Comparison of ENCODE assay signal across 1 cellular context in the genomic region with DNA sequence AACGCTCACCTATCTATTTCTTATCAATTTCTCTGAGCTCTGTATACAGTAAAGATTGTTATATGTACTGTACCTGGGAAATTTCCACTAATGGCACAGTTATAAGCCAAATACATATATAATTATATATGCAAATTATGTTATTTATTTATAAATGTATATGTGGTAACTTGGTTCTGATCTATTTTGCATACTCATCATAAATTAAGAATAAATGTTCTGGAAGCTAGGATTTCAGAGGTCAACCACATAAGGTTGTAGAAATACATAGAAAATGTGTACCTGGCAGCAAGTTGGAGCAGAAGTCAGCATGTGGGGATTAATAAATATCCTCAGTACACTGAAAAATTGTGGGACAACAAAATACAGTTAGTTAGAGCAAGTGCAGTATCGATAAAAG.
TF ChIP-seq lines count a peak whose summit lies in the region.

No MANE protein-coding gene starts in this region.

TF ChIP-seq in K562, 482 proteins besides CTCF, POLR2A, EP300 and RAD21 (continued from another document):
- TF ChIP-seq, protein P1, sequence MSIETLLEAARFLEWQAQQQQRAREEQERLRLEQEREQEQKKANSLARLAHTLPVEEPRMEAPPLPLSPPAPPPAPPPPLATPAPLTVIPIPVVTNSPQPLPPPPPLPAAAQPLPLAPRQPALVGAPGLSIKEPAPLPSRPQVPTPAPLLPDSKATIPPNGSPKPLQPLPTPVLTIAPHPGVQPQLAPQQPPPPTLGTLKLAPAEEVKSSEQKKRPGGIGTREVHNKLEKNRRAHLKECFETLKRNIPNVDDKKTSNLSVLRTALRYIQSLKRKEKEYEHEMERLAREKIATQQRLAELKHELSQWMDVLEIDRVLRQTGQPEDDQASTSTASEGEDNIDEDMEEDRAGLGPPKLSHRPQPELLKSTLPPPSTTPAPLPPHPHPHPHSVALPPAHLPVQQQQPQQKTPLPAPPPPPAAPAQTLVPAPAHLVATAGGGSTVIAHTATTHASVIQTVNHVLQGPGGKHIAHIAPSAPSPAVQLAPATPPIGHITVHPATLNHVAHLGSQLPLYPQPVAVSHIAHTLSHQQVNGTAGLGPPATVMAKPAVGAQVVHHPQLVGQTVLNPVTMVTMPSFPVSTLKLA (conservative IDR thresholded peaks at IDR 0.05) = no peak
- TF ChIP-seq ZNF3 (CRISPR knock-in tag; IDR thresholded peaks at IDR 0.05) (no peak), CBX8 (IDR thresholded peaks at IDR 0.05; ENCODE audit: borderline replicate concordance, extremely low read depth, low read depth, low read length, poor library complexity, severe bottlenecking) (no peak), CEBPB (tag; IDR thresholded peaks at IDR 0.05) (no peak), STAT5B (CRISPR knock-in tag; IDR thresholded peaks at IDR 0.05) (no peak), MAFG (tag; conservative IDR thresholded peaks at IDR 0.05) (peak; percentile 51; the same call in 1 of the 2 replicates)
